In genomic region chr17:33832295-33832694, GRCh38 we compare ENCODE assay signal across 23 cellular contexts.
DNase-seq lines count a peak whose midpoint lies in the region; ATAC-seq, FAIRE-seq and TF ChIP-seq lines count a peak whose summit lies in the region.
"Had no signal": no experiment of that assay in that cellular context is flagged by ENCODE, and none has a peak within 500 bp of the region (broad histone marks: within the 10 kb centered on the region; RNA-seq: fewer than 3 reads in every experiment).

No MANE protein-coding gene starts in this region.

- H2BK15ac ChIP-seq in mesendoderm (replicated peaks; ENCODE audit: low read depth), result no peak overlapping the region

- in situ Hi-C loops in transverse colon (cut with MboI; ENCODE audit: low pct_ligation_motif_present in 1 of 4, low pct_unique_long_range_greater_than_20kb in 1 of 4, low sequenced_read_pairs in 3 of 4), result no loop called here

- H2BK5ac ChIP-seq in mesendoderm (ENCODE audit: low read length), result no peak overlapping the region

- H3K9me3 ChIP-seq in A549 (no peaks in the 10 kb centered on the region), transverse colon (no peaks in the 10 kb centered on the region)

- no peak overlapping the region for H3K4ac ChIP-seq in mesendoderm (ENCODE audit: low read depth, low read length)

- H4K5ac ChIP-seq in mesendoderm (ENCODE audit: low read length), result no peak overlapping the region

- 15% methylated on average over 2 of the region's 2 CpGs for WGBS in A549 (ENCODE audit: missing lambda C conversion rate)
- whole genome bisulfite sequencing in mesendoderm (ENCODE audit: extremely low coverage, insufficient coverage, low lambda C conversion rate), result no CpG with 5 or more reads among the region's 2 CpGs
- WGBS in transverse colon (ENCODE audit: low coverage in 1 of 2), 2 donors, result 40% methylated on average over 2 of the region's 2 CpGs; no CpG with 5 or more reads in 1 of the 2 donors

- H3K4me1 ChIP-seq in A549 (no peaks in the 10 kb centered on the region), mesendoderm (ENCODE audit: control insufficient read depth, low read depth, low read length) (no peaks in the 10 kb centered on the region), transverse colon (no peaks in the 10 kb centered on the region)

- H3K4me3 ChIP-seq in A549 (no peak overlapping the region), mesendoderm (ENCODE audit: low read length) (no peak overlapping the region), transverse colon (no peak overlapping the region)
- H3K4me3 ChIP-seq: PC-9 had no signal

- CTCF ChIA-PET in A549 (lab: Yijun Ruan, JAX), result no interaction called here

- H3K79me2 ChIP-seq in mesendoderm (ENCODE audit: control insufficient read depth, insufficient read depth, low read length), result no peaks in the 10 kb centered on the region

- TF ChIP-seq CTCF in A549 (IDR thresholded peaks at IDR 0.05) (no peak), transverse colon (IDR thresholded peaks at IDR 0.05) (no peak)

- no peak for TF ChIP-seq EP300 in A549 (IDR thresholded peaks at IDR 0.05)
- no peak for TF ChIP-seq EP300 in transverse colon (IDR thresholded peaks at IDR 0.05; ENCODE audit: low read depth)

- no peak for FAIRE-seq in A549 (lab: Jason Lieb, UNC)

- TF ChIP-seq POLR2A in A549 (IDR thresholded peaks at IDR 0.05; ENCODE audit: low read length), result no peak
- no peak for TF ChIP-seq POLR2A in transverse colon (IDR thresholded peaks at IDR 0.05)

- no peak for TF ChIP-seq RAD21 in A549 (conservative IDR thresholded peaks at IDR 0.05 in 1 of 2, IDR thresholded peaks at IDR 0.05 in 1 of 2)

- no peak overlapping the region for H4K8ac ChIP-seq in mesendoderm (ENCODE audit: low read depth, low read length)

- H3K27me3 ChIP-seq in mesendoderm (ENCODE audit: insufficient read depth, low read length, poor library complexity), result no peaks in the 10 kb centered on the region
- no peaks in the 10 kb centered on the region for H3K27me3 ChIP-seq in transverse colon

- no peak overlapping the region for H3K9ac ChIP-seq in mesendoderm (ENCODE audit: low read length)
- H3K9ac ChIP-seq: KMS-11 had no signal

- H2BK120ac ChIP-seq in mesendoderm (ENCODE audit: low read depth, low read length), result no peak overlapping the region

- no peak for ATAC-seq in A549
- ATAC-seq in GM18907 (IDR thresholded peaks at IDR 0.05; ENCODE audit: unreplicated experiment), result no peak

- intact Hi-C loops in transverse colon (cut with DNase I; ENCODE audit: low total_unique reads), result no loop called here

- DNase-seq in A549 (ENCODE audit: low read depth in 1 of 2, low spot score in 1 of 2) (no peak), NCI-H69 (lab: John Stamatoyannopoulos, UW) (peak; percentile 54), iPS-NIHi7 (ENCODE audit: extremely low spot score) (peak; percentile 49), mesendoderm (peak; percentile 30), transverse colon (no peak), DMS114 treated with DMSO at 0.1 percent for 48 hours (lab: John Stamatoyannopoulos, UW; ENCODE audit: unreplicated experiment) (no peak)
- DNase-seq in activated CD8-positive, alpha-beta memory T cell treated with anti-CD3 and anti-CD28 coated beads, Interleukin-2, amount 50 U/mL, for 48 hours, result no peak
- DNase-seq: 8988T; AML-193; CD8-positive, alpha-beta memory T cell; DMS53; GF-D8; H9; NCI-H187; NCI-H2107; NCI-H510A; NCI-H748 treated with DMSO at 0.1 percent for 48 hours; PC-9; RPMI8226; SHP77 had no signal

- no peak overlapping the region for H3K27ac ChIP-seq in A549
- H3K27ac ChIP-seq in mesendoderm (ENCODE audit: low read depth, low read length), result no peak overlapping the region
- H3K27ac ChIP-seq in transverse colon, result no peak overlapping the region
- H3K27ac ChIP-seq: C4-2B, KMS-11, PC-9 had no signal

- no peak overlapping the region for H3K23ac ChIP-seq in mesendoderm (ENCODE audit: low read length)

- no peak overlapping the region for H3K4me2 ChIP-seq in A549
- no peak overlapping the region for H3K4me2 ChIP-seq in mesendoderm (ENCODE audit: low read length)
- H3K4me2 ChIP-seq: KMS-11, PC-9 had no signal

- H3K56ac ChIP-seq in mesendoderm (ENCODE audit: low read length), result no peak overlapping the region

- H3K36me3 ChIP-seq in mesendoderm (ENCODE audit: control insufficient read depth, insufficient read depth, low read length) (no peaks in the 10 kb centered on the region), transverse colon (no peaks in the 10 kb centered on the region)

- POLR2A ChIA-PET in A549 (lab: Yijun Ruan, JAX), result no interaction called here

- H3K79me1 ChIP-seq in mesendoderm (ENCODE audit: low read length), result no peaks in the 10 kb centered on the region

- H3K18ac ChIP-seq in mesendoderm (ENCODE audit: low read length), result no peak overlapping the region

- no peak overlapping the region for H2AK5ac ChIP-seq in mesendoderm (ENCODE audit: low read length)

TF ChIP-seq in A549, 52 proteins besides CTCF, POLR2A, EP300 and RAD21:
- peak; percentile 16 for TF ChIP-seq MAFK (IDR thresholded peaks at IDR 0.05; ENCODE audit: partially characterized antibody)
- TF ChIP-seq E2F6 (IDR thresholded peaks at IDR 0.05; ENCODE audit: borderline replicate concordance, low read depth), result no peak
- TF ChIP-seq REST (IDR thresholded peaks at IDR 0.05), result peak; percentile 38; the same call in 1 of the 2 replicates
- TF ChIP-seq HOXA7 (CRISPR knock-in tag; IDR thresholded peaks at IDR 0.05), result no peak

Comparison
In these comparisons a context has a peak if more than half of its experiments do, and no peak if none do; other contexts are left out.
1. DNase-seq: peak in NCI-H69 (single experiment), iPS-NIHi7 (single experiment) and mesendoderm (single experiment); none in A549 (0 of 2), transverse colon (single experiment), DMS114 treated with DMSO at 0.1 percent for 48 hours (single experiment) and activated CD8-positive, alpha-beta memory T cell treated with anti-CD3 and anti-CD28 coated beads, Interleukin-2, amount 50 U/mL, for 48 hours (single experiment).